24 cellular contexts compared by ENCODE assay signal in genomic region chr18:8165095-8165494, GRCh38.
DNase-seq lines count a peak whose midpoint lies in the region; ATAC-seq and TF ChIP-seq lines count a peak whose summit lies in the region.
"Had no signal": no experiment of that assay in that cellular context is flagged by ENCODE, and none has a peak within 500 bp of the region (broad histone marks: within the 10 kb centered on the region; RNA-seq: fewer than 3 reads in every experiment).

No MANE protein-coding gene starts in this region.

- no peaks in the 10 kb centered on the region for H3K9me3 ChIP-seq in thyroid gland
- H3K9me3 ChIP-seq in neuronal stem cell (replicated peaks in 1 of 2; ENCODE audit: control insufficient read depth in 2 of 2, insufficient read depth in 1 of 2, low read depth in 1 of 2, low read length in 2 of 2): no peaks in the 10 kb centered on the region
- H3K9me3 ChIP-seq: BE2C, BLaER1 had no signal

- no peaks in the 10 kb centered on the region for H3K36me3 ChIP-seq in mesendoderm (ENCODE audit: control insufficient read depth, insufficient read depth, low read length)
- H3K36me3 ChIP-seq in thyroid gland: no peaks in the 10 kb centered on the region
- H3K36me3 ChIP-seq in neuronal stem cell (replicated peaks in 1 of 2; ENCODE audit: control insufficient read depth in 2 of 2, insufficient read depth in 2 of 2, low read length in 2 of 2): no peaks in the 10 kb centered on the region
- H3K36me3 ChIP-seq: BE2C, BLaER1 had no signal

- no peak overlapping the region for H3K4me3 ChIP-seq in mesendoderm (ENCODE audit: low read length)
- no peak overlapping the region for H3K4me3 ChIP-seq in thyroid gland (replicated peaks in 1 of 3)
- no peak overlapping the region for H3K4me3 ChIP-seq in neuronal stem cell (ENCODE audit: low read length in 2 of 2)
- H3K4me3 ChIP-seq: BLaER1, GM12878 had no signal

- no peak overlapping the region for H2BK120ac ChIP-seq in mesendoderm (ENCODE audit: low read depth, low read length)
- no peak overlapping the region for H2BK120ac ChIP-seq in neuronal stem cell (ENCODE audit: low read depth, low read length)

- no peak overlapping the region for H4K91ac ChIP-seq in neuronal stem cell (ENCODE audit: low read depth, low read length, poor library complexity)

- H2BK12ac ChIP-seq in neuronal stem cell (ENCODE audit: low read length): no peak overlapping the region

- H2BK5ac ChIP-seq in mesendoderm (ENCODE audit: low read length) (no peak overlapping the region), neuronal stem cell (ENCODE audit: low read length) (no peak overlapping the region)

- H3K4me1 ChIP-seq in mesendoderm (ENCODE audit: control insufficient read depth, low read depth, low read length) (peaks cover 7% of the 10 kb centered on the region), thyroid gland (peaks cover 26 to 42% of the 10 kb centered on the region in 2 donors), neuronal stem cell (ENCODE audit: control insufficient read depth in 2 of 2, insufficient read depth in 1 of 2, low read depth in 1 of 2, low read length in 2 of 2) (peaks cover 4 to 11% of the 10 kb centered on the region in 2 donors)
- H3K4me1 ChIP-seq: BE2C, BLaER1 had no signal

- H3K4ac ChIP-seq in mesendoderm (ENCODE audit: low read depth, low read length) (no peak overlapping the region), neuronal stem cell (ENCODE audit: low read length) (no peak overlapping the region)

- H3K4me2 ChIP-seq in mesendoderm (ENCODE audit: low read length): no peak overlapping the region
- no peak overlapping the region for H3K4me2 ChIP-seq in neuronal stem cell (ENCODE audit: insufficient read depth, low read length, poor library complexity, severe bottlenecking)
- H3K4me2 ChIP-seq: BLaER1 had no signal

- H3K79me2 ChIP-seq in mesendoderm (ENCODE audit: control insufficient read depth, insufficient read depth, low read length): no peaks in the 10 kb centered on the region

- H3K18ac ChIP-seq in mesendoderm (ENCODE audit: low read length): no peak overlapping the region
- H3K18ac ChIP-seq in neuronal stem cell (ENCODE audit: low read length): no peak overlapping the region

- no peak overlapping the region for H2AFZ ChIP-seq in neuronal stem cell (ENCODE audit: low read length)

- no peaks in the 10 kb centered on the region for H3K27me3 ChIP-seq in mesendoderm (ENCODE audit: insufficient read depth, low read length, poor library complexity)
- H3K27me3 ChIP-seq in thyroid gland: no peaks in the 10 kb centered on the region
- H3K27me3 ChIP-seq in neuronal stem cell (ENCODE audit: control insufficient read depth in 3 of 3, insufficient read depth in 3 of 3, low read depth in 1 of 3, low read length in 3 of 3): no peaks in the 10 kb centered on the region
- H3K27me3 ChIP-seq: BE2C, BLaER1 had no signal

- H4K8ac ChIP-seq in mesendoderm (ENCODE audit: low read depth, low read length): no peak overlapping the region
- no peak overlapping the region for H4K8ac ChIP-seq in neuronal stem cell (ENCODE audit: low read depth, low read length)

- no peak overlapping the region for H2BK15ac ChIP-seq in mesendoderm (replicated peaks; ENCODE audit: low read depth)
- no peak overlapping the region for H2BK15ac ChIP-seq in neuronal stem cell (ENCODE audit: low read length)

- H3K56ac ChIP-seq in mesendoderm (ENCODE audit: low read length): no peak overlapping the region

- no peak overlapping the region for H3K14ac ChIP-seq in neuronal stem cell (ENCODE audit: low read length)

- H4K5ac ChIP-seq in mesendoderm (ENCODE audit: low read length): no peak overlapping the region

- H3K27ac ChIP-seq in mesendoderm (ENCODE audit: low read depth, low read length) (no peak overlapping the region), thyroid gland (peak overlapping the region; percentile 23 to 49 (median 24)), neuronal stem cell (replicated peaks; ENCODE audit: low read length) (no peak overlapping the region)
- H3K27ac ChIP-seq: BLaER1 had no signal

- no peak for DNase-seq in Right ventricle myocardium superior
- no peak for DNase-seq in left cardiac atrium
- DNase-seq in astrocyte of the hippocampus (ENCODE audit: low read depth, low spot score): peak; percentile 35
- DNase-seq in mesendoderm: no peak
- DNase-seq in thyroid gland: peak; percentile 38 to 50
- DNase-seq in neuronal stem cell (ENCODE audit: low spot score): no peak
- DNase-seq: 8988T; ACHN; BE2C; C1 segment of cervical spinal cord; CD4-positive, alpha-beta memory T cell; CD4-positive, CD25-positive, alpha-beta regulatory T cell; CD8-positive, alpha-beta memory T cell; COR-L47; DMS 273 treated with DMSO at 0.1 percent for 48 hours; DMS153; DMS53; DMS79; DND-41; EL; GDM1 had no signal

- WGBS in mesendoderm (ENCODE audit: extremely low coverage, insufficient coverage, low lambda C conversion rate): no CpG with 5 or more reads among the region's 6 CpGs
- WGBS in thyroid gland, 2 donors: 37 to 51% methylated on average over 6 of the region's 6 CpGs
- no CpG with 5 or more reads among the region's 6 CpGs for WGBS in neuronal stem cell (ENCODE audit: extremely low coverage in 2 of 2, insufficient read length in 2 of 2, insufficient replicate concordance in 1 of 2), 2 donors

- TF ChIP-seq POLR2A in thyroid gland (IDR thresholded peaks at IDR 0.05): no peak

- H3K79me1 ChIP-seq in mesendoderm (ENCODE audit: low read length): no peaks in the 10 kb centered on the region
- peaks cover 1% of the 10 kb centered on the region for H3K79me1 ChIP-seq in neuronal stem cell (ENCODE audit: low read depth, low read length)

- ATAC-seq in Right ventricle myocardium superior (ENCODE audit: poor library complexity) (peak; percentile 41), left cardiac atrium (no peak), HG02840 (IDR thresholded peaks at IDR 0.05; ENCODE audit: low FRiP score, unreplicated experiment) (no peak)
- ATAC-seq: GM12878 had no signal

- no peak overlapping the region for H3K9ac ChIP-seq in mesendoderm (ENCODE audit: low read length)
- H3K9ac ChIP-seq in neuronal stem cell (ENCODE audit: low read depth, low read length, poor library complexity): no peak overlapping the region
- H3K9ac ChIP-seq: BLaER1 had no signal

- H2AK5ac ChIP-seq in mesendoderm (ENCODE audit: low read length) (peak overlapping the region; percentile 18), neuronal stem cell (ENCODE audit: low read depth, low read length) (no peak overlapping the region)

- intact Hi-C loops in Right ventricle myocardium superior (cut with DNase I) (no loop called here), left cardiac atrium (cut with DNase I) (no loop called here), thyroid gland (cut with DNase I) (no loop called here)

- no peak for TF ChIP-seq CTCF in thyroid gland (IDR thresholded peaks at IDR 0.05)

- H3K23ac ChIP-seq in mesendoderm (ENCODE audit: low read length): no peak overlapping the region
- no peak overlapping the region for H3K23ac ChIP-seq in neuronal stem cell (ENCODE audit: low read depth, low read length, poor library complexity)

Comparison
In these comparisons a context has a peak if more than half of its experiments do, and no peak if none do; other contexts are left out.
1. DNase-seq: peak in astrocyte of the hippocampus (single experiment) and thyroid gland (2 of 2); none in Right ventricle myocardium superior (single experiment), left cardiac atrium (single experiment), mesendoderm (single experiment) and neuronal stem cell (single experiment).
2. H3K27ac ChIP-seq: peak in thyroid gland (3 of 3); none in mesendoderm (single experiment) and neuronal stem cell (single experiment).